Comparison of ENCODE assay signal across 30 cellular contexts in genomic region chr18:46470714-46471113, GRCh38.
"Had no signal": no experiment of that assay in that cellular context is flagged by ENCODE, and none has a peak within 500 bp of the region (broad histone marks: within the 10 kb centered on the region; RNA-seq: fewer than 3 reads in every experiment).

No MANE protein-coding gene starts in this region.

- H3K4me1 ChIP-seq: adrenal gland, body of pancreas had no signal

- H3K36me3 ChIP-seq: adrenal gland, brain microvascular endothelial cell, breast epithelium had no signal

- H3K27me3 ChIP-seq: adrenal gland, body of pancreas, brain microvascular endothelial cell, breast epithelium had no signal

- H3K27ac ChIP-seq: adrenal gland, body of pancreas, brain microvascular endothelial cell had no signal

- H3K4me3 ChIP-seq: adrenal gland, body of pancreas, breast epithelium had no signal

- ATAC-seq: activated CD8-positive, alpha-beta T cell treated with anti-CD3 and anti-CD28 coated beads for 36 hours; activated naive CD4-positive, alpha-beta T cell treated with anti-CD3 and anti-CD28 coated beads, Interleukin-2, amount 50 U/mL, for 72 hours; activated T-cell treated with anti-CD3 and anti-CD28 coated beads, Interleukin-2, amount 50 U/mL, for 4 hours; activated T-cell treated with anti-CD3 and anti-CD28 coated beads, Interleukin-2, amount 50 U/mL, for 72 hours; activated T-helper 17 cell treated with anti-CD3 and anti-CD28 coated beads, Interleukin-2, amount 50 U/mL, for 72 hours; body of pancreas had no signal

- DNase-seq: activated B cell treated with CpG ODN at 0.5 μM for 24 hours; activated CD4-positive, alpha-beta memory T cell treated with anti-CD3 and anti-CD28 coated beads for 36 hours; activated CD4-positive, alpha-beta T cell treated with anti-CD3 and anti-CD28 coated beads for 4 hours; activated CD4-positive, alpha-beta T cell treated with anti-CD3 and anti-CD28 coated beads, Interleukin-2, amount 10 ng/mL, durations not matched to agents 24 days and 14 days; activated CD4-positive, alpha-beta T cell treated with anti-CD3 and anti-CD28 coated beads, Interleukin-2, amount 50 U/mL, for 1 hour; activated CD4-positive, alpha-beta T cell treated with anti-CD3 and anti-CD28 coated beads, Interleukin-2, amount 50 U/mL, for 4 hours; activated CD4-positive, CD25-positive, alpha-beta regulatory T cell treated with anti-CD3 and anti-CD28 coated beads, Interleukin-2, amount 50 U/mL, for 72 hours; activated CD8-positive, alpha-beta memory T cell treated with anti-CD3 and anti-CD28 coated beads, Interleukin-2, amount 50 U/mL, for 4 hours; activated CD8-positive, alpha-beta T cell treated with anti-CD3 and anti-CD28 coated beads for 36 hours; activated effector memory CD4-positive, alpha-beta T cell treated with anti-CD3 and anti-CD28 coated beads, Interleukin-2, amount 50 U/mL, for 16 hours; activated gamma-delta T cell treated with Interleukin-2 at 50 U/mL for 16 hours; activated naive CD4-positive, alpha-beta T cell; activated naive CD4-positive, alpha-beta T cell treated with anti-CD3 and anti-CD28 coated beads for 36 hours; activated naive CD4-positive, alpha-beta T cell treated with anti-CD3 and anti-CD28 coated beads, Interleukin-2, amount 50 U/mL, for 16 hours; activated naive CD8-positive, alpha-beta T cell treated with anti-CD3 and anti-CD28 coated beads for 36 hours; activated T-cell treated with anti-CD3 and anti-CD28 coated beads for 4 hours; activated T-cell treated with anti-CD3 and anti-CD28 coated beads, Interleukin-2, amount 50 U/mL, for 1 hour; activated T-cell treated with anti-CD3 and anti-CD28 coated beads, Interleukin-2, amount 50 U/mL, for 4 hours; activated T-cell treated with anti-CD3 and anti-CD28 coated beads, Interleukin-2, amount 50 U/mL, for 72 hours; adrenal gland; amniotic stem cell; aorta; body of pancreas; brain microvascular endothelial cell; central memory CD4-positive, alpha-beta T cell; T-helper 2 cell; T-helper 9 cell had no signal
